Comparison of ENCODE assay signal across 19 cellular contexts in genomic region chr20:3510110-3510509, GRCh38. TPM values are rescaled to one million over a fixed set of nuclear protein-coding genes. Genes with fewer than 3 reads are reported as not detected.
A peak's percentile ranks its signal among the peaks of the same experiment; 100 is the strongest.
DNase-seq lines count a peak whose midpoint lies in the region; ATAC-seq, FAIRE-seq and TF ChIP-seq lines count a peak whose summit lies in the region.
"Had no signal": no experiment of that assay in that cellular context is flagged by ENCODE, and none has a peak within 500 bp of the region (broad histone marks: within the 10 kb centered on the region; RNA-seq: fewer than 3 reads in every experiment).

No MANE protein-coding gene starts in this region.

- 49% methylated on average over 2 of the region's 2 CpGs for WGBS in hepatocyte (ENCODE audit: low lambda C conversion rate, missing lambda C conversion rate)
- WGBS in pancreas, 2 donors: 11 to 13% methylated on average over 2 of the region's 2 CpGs
- WGBS in upper lobe of left lung, 2 donors: 42 to 54% methylated on average over 2 of the region's 2 CpGs

- H3K4me1 Mint-ChIP-seq in activated naive CD4-positive, alpha-beta T cell treated with anti-CD3 and anti-CD28 coated beads, Interleukin-2, amount 10 ng/mL, durations not matched to agents 7 days and 5 days: peaks cover 2% of the 10 kb centered on the region
- H3K4me1 Mint-ChIP-seq: B cell had no signal

- H3K36me3 ChIP-seq in hepatocyte (replicated peaks; ENCODE audit: insufficient read depth, low read depth) (no peaks in the 10 kb centered on the region), pancreas (no peaks in the 10 kb centered on the region), upper lobe of left lung (no peaks in the 10 kb centered on the region)
- H3K36me3 ChIP-seq: HAP-1 had no signal

- no peaks in the 10 kb centered on the region for H3K9me3 Mint-ChIP-seq in activated naive CD4-positive, alpha-beta T cell treated with anti-CD3 and anti-CD28 coated beads, Interleukin-2, amount 10 ng/mL, durations not matched to agents 7 days and 5 days

- DNase-seq in HTR-8/SVneo (ENCODE audit: insufficient read length, low spot score): no peak
- DNase-seq in NCI-H774 (lab: John Stamatoyannopoulos, UW): peak; percentile 11
- DNase-seq in hepatocyte (ENCODE audit: low spot score): no peak
- no peak for DNase-seq in pancreas
- DNase-seq in activated naive CD4-positive, alpha-beta T cell treated with anti-CD3 and anti-CD28 coated beads, Interleukin-2, amount 10 ng/mL, durations not matched to agents 7 days and 5 days: no peak
- DNase-seq in upper lobe of left lung: no peak
- no peak for DNase-seq in SIG-M5 treated with dmso at 0.1 percent for 504 hours (lab: John Stamatoyannopoulos, UW; ENCODE audit: unreplicated experiment)
- DNase-seq: CD4-positive, CD25-positive, alpha-beta regulatory T cell; NCI-H187; NCI-H2171; NCI-H446; NCI-H69; NK-92 treated with Interleukin-12 subunit alpha and Interleukin-12 subunit beta, amount 100 ng/mL, for 24 hours; OCI-M1 had no signal

- H3K27ac Mint-ChIP-seq in activated naive CD4-positive, alpha-beta T cell treated with anti-CD3 and anti-CD28 coated beads, Interleukin-2, amount 10 ng/mL, durations not matched to agents 7 days and 5 days: no peak overlapping the region
- H3K27ac Mint-ChIP-seq: B cell, IgD-negative memory B cell had no signal

- no peaks in the 10 kb centered on the region for H3K36me3 Mint-ChIP-seq in activated naive CD4-positive, alpha-beta T cell treated with anti-CD3 and anti-CD28 coated beads, Interleukin-2, amount 10 ng/mL, durations not matched to agents 7 days and 5 days

- CTCF ChIA-PET in activated naive CD4-positive, alpha-beta T cell treated with anti-CD3 and anti-CD28 coated beads, Interleukin-2, amount 10 ng/mL, durations not matched to agents 7 days and 5 days (lab: Charles Lee): no interaction called here

- H3K27me3 ChIP-seq in hepatocyte (no peaks in the 10 kb centered on the region), pancreas (no peaks in the 10 kb centered on the region), upper lobe of left lung (no peaks in the 10 kb centered on the region)
- H3K27me3 ChIP-seq: SJCRH30 had no signal

- H3K9me2 ChIP-seq in hepatocyte (replicated peaks; ENCODE audit: insufficient read depth): no peaks in the 10 kb centered on the region

- no peak for TF ChIP-seq EP300 in upper lobe of left lung (IDR thresholded peaks at IDR 0.05)

- no peak overlapping the region for H3K4me3 Mint-ChIP-seq in activated naive CD4-positive, alpha-beta T cell treated with anti-CD3 and anti-CD28 coated beads, Interleukin-2, amount 10 ng/mL, durations not matched to agents 7 days and 5 days
- H3K4me3 Mint-ChIP-seq: B cell; CD4-positive, CD25-positive, alpha-beta regulatory T cell; IgD-negative memory B cell had no signal

- H3K9me3 ChIP-seq in hepatocyte (ENCODE audit: low read depth) (no peaks in the 10 kb centered on the region), pancreas (no peaks in the 10 kb centered on the region), upper lobe of left lung (no peaks in the 10 kb centered on the region)
- H3K9me3 ChIP-seq: Caco-2, HAP-1 had no signal

- peak overlapping the region; percentile 19 for H3K4me2 ChIP-seq in hepatocyte

- H3K4me3 ChIP-seq in hepatocyte: no peak overlapping the region
- H3K4me3 ChIP-seq in pancreas: no peak overlapping the region
- H3K4me3 ChIP-seq in upper lobe of left lung: no peak overlapping the region
- H3K4me3 ChIP-seq: HAP-1, SJCRH30 had no signal

- ATAC-seq in pancreas: peak; percentile 86 to 92 (median 90)
- no peak for ATAC-seq in upper lobe of left lung (ENCODE audit: low FRiP score in 2 of 2)

- no peak for TF ChIP-seq POLR2A in upper lobe of left lung (IDR thresholded peaks at IDR 0.05)

- no peak for TF ChIP-seq CTCF in hepatocyte (IDR thresholded peaks at IDR 0.05; ENCODE audit: poor library complexity)
- no peak for TF ChIP-seq CTCF in pancreas (IDR thresholded peaks at IDR 0.05)
- no peak for TF ChIP-seq CTCF in upper lobe of left lung (IDR thresholded peaks at IDR 0.05)

- peaks cover 45% of the 10 kb centered on the region for H3K79me2 ChIP-seq in hepatocyte

- no peaks in the 10 kb centered on the region for H3K27me3 Mint-ChIP-seq in activated naive CD4-positive, alpha-beta T cell treated with anti-CD3 and anti-CD28 coated beads, Interleukin-2, amount 10 ng/mL, durations not matched to agents 7 days and 5 days
- H3K27me3 Mint-ChIP-seq: B cell; CD4-positive, CD25-positive, alpha-beta regulatory T cell; IgD-negative memory B cell had no signal

- no peak overlapping the region for H2AFZ ChIP-seq in hepatocyte

- H3K4me1 ChIP-seq in hepatocyte (ENCODE audit: insufficient read depth) (peaks cover 14% of the 10 kb centered on the region), pancreas (peaks cover 0 to 14% (median 8%) of the 10 kb centered on the region in 3 donors), upper lobe of left lung (no peaks in the 10 kb centered on the region)
- H3K4me1 ChIP-seq: HAP-1, SJCRH30 had no signal

- peak overlapping the region; percentile 38 for H3K27ac ChIP-seq in hepatocyte
- peak overlapping the region in 2 of 4 donors; percentile 0 for H3K27ac ChIP-seq in pancreas
- H3K27ac ChIP-seq in upper lobe of left lung: no peak overlapping the region
- H3K27ac ChIP-seq: SJCRH30 had no signal

- H4K20me1 ChIP-seq in hepatocyte (ENCODE audit: insufficient read depth, poor library complexity, severe bottlenecking): peaks cover 8% of the 10 kb centered on the region

- peak; percentile 38 for FAIRE-seq in HTR-8/SVneo (lab: Jason Lieb, UNC)
- FAIRE-seq in pancreas (lab: Jason Lieb, UNC): no peak

- intact Hi-C loops in pancreas (cut with DNase I): no loop called here

RNA-seq across cellular contexts. Expression of gene ATRN, which starts 39.3 kb away (rescaled TPM):
- total RNA-seq in hepatocyte (68.1 and 71.1 TPM in 2 replicates), pancreas (10 to 100 TPM; 17.5 to 30.4 (median 25.0) TPM), upper lobe of left lung (10 to 100 TPM; 13.6 to 39.5 (median 27.0) TPM)
- polyA plus RNA-seq in hepatocyte (14.7 and 20.3 TPM in 2 replicates), pancreas (1 to 10 TPM; 3.6 to 7.7 TPM)

Comparison
In these comparisons a context has a peak if more than half of its experiments do, and no peak if none do; other contexts are left out.
1. ATAC-seq: peak in pancreas (4 of 4); none in upper lobe of left lung (0 of 2).